ENCODE assay signal across 20 cellular contexts in the genomic region with DNA sequence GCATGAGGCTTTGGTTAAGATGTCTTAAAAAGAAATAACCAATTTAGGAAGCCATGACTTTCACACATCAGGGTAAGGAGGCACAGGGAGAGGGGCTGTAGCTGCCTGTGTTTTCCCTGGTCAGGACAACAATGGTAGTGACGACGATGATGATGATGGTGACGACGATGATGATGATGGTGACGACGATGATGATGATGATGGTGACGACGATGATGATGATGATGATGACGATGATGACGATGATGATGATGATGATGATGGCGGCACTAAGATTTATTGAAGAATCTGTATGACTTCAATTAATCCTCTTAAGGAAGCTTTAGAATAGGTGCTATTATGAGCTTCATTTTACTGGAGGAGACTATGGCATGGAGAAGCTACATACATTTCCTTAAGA.
"Had no signal": no experiment of that assay in that cellular context is flagged by ENCODE, and none has a peak within 500 bp of the region (broad histone marks: within the 10 kb centered on the region; RNA-seq: fewer than 3 reads in every experiment).

No MANE protein-coding gene starts in this region.

- H3K27ac Mint-ChIP-seq: T-cell had no signal

- H3K9me3 Mint-ChIP-seq: T-cell had no signal

- DNase-seq: Karpas-422, KG1, MG63, NCI-H1092, NCI-H187, NCI-H2029, NCI-H2081 treated with DMSO at 0.1 percent for 48 hours, NCI-H2171, NCI-H226, NCI-H446, NCI-H510A, NCI-H524 treated with DMSO at 0.1 percent for 48 hours, NCI-H69, NCI-H774, PC-3, SHP77, SW 1271, T-cell had no signal

- H3K27me3 Mint-ChIP-seq: T-cell had no signal

- H3K36me3 ChIP-seq: MG63 had no signal

- H3K4me3 ChIP-seq: MG63 had no signal

- H3K4me3 Mint-ChIP-seq: T-cell had no signal

- ATAC-seq: Panc1, PC-3, T-cell had no signal

- H3K27ac ChIP-seq: RWPE1 had no signal
